In the genomic region with DNA sequence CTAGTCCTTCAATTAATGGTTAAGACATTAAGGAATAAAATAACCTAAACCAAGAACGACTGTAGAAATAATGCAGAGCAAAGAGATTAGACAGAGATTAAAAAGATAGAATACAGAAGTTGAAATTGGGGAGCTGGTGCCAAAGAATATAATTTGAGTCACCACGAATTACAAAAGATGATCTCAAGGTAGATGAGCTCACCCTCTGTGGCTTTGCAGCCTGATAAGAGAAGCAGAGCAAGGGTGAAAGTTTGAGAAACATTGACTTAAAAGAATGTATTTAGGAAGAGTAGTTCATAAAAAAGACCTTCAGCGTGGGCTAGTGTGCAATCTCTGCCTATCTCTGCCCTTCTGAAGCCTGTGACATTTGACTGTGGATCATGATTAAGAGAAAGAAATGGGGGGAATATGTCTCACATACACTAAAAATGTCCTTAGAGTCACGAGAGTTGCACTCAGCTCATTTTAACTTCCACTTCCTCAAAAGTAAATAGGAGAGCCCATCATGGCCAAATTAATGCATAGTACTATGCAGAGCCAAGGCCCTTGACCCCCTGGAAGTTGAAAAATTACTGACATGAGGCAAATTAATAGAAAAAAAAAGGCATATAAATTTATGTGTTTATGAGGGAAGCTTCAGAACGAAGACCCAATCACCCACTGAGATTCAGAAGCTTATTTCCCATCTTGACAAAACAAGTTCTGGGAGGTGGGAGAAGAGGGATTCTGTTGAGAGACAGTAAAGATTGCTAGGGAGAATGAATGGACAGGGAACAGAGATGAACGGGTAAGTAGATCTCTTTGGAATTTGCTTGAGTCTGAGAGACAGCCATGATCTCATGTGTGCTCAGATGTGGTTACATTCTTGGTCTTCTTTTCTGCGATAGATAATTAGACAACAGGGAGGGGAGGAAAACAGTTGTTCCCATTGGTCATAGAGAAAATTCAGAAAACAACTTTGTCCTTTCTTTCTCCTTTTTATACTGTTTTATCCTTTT, we compare ENCODE assay signal across 20 cellular contexts.
DNase-seq lines count a peak whose midpoint lies in the region; ATAC-seq, FAIRE-seq and TF ChIP-seq lines count a peak whose summit lies in the region.
"Had no signal": no experiment of that assay in that cellular context is flagged by ENCODE, and none has a peak within 500 bp of the region (broad histone marks: within the 10 kb centered on the region; RNA-seq: fewer than 3 reads in every experiment).

No MANE protein-coding gene starts in this region.

- H2AFZ ChIP-seq in neuron (ENCODE audit: low read depth, low read length): peak overlapping the region; percentile 15
- H2AFZ ChIP-seq: neural progenitor cell had no signal

- H3K9me3 ChIP-seq in neuron (ENCODE audit: low read length): no peaks in the 10 kb centered on the region
- H3K9me3 ChIP-seq: adrenal gland, BE2C, suprapubic skin had no signal

- no peak for TF ChIP-seq CTCF in brain microvascular endothelial cell (IDR thresholded peaks at IDR 0.05; ENCODE audit: low read depth, low read length, missing control alignments)

- ATAC-seq in GM19023 (IDR thresholded peaks at IDR 0.05; ENCODE audit: unreplicated experiment): no peak
- ATAC-seq in naive thymus-derived CD8-positive, alpha-beta T cell: no peak
- ATAC-seq: activated CD4-positive, alpha-beta T cell treated with anti-CD3 and anti-CD28 coated beads for 36 hours had no signal

- FAIRE-seq in RCC 7860 (lab: Jason Lieb, UNC): peak; percentile 93

- no peaks in the 10 kb centered on the region for H3K4me1 Mint-ChIP-seq in naive thymus-derived CD8-positive, alpha-beta T cell
- H3K4me1 Mint-ChIP-seq: activated CD4-positive, alpha-beta T cell treated with anti-CD3 and anti-CD28 coated beads for 36 hours had no signal

- in situ Hi-C loops in brain microvascular endothelial cell (cut with HindIII; ENCODE audit: low pct_ligation_motif_present, low sequenced_read_pairs): no loop called here

- H3K27ac ChIP-seq in brain microvascular endothelial cell: peak overlapping the region; percentile 44
- H3K27ac ChIP-seq: adrenal gland, neural progenitor cell, suprapubic skin had no signal

- POLR2A ChIA-PET in naive thymus-derived CD8-positive, alpha-beta T cell (lab: Charles Lee): interaction anchor here (0.7 kb wide), 1 partner anchor 561 kb away, joined by 3 read pairs; no protein-coding TSS in a partner anchor

- no peak overlapping the region for H3K27ac Mint-ChIP-seq in naive thymus-derived CD8-positive, alpha-beta T cell
- H3K27ac Mint-ChIP-seq: activated CD4-positive, alpha-beta T cell treated with anti-CD3 and anti-CD28 coated beads for 36 hours; neural progenitor cell had no signal

- H3K4me3 ChIP-seq in brain microvascular endothelial cell (ENCODE audit: low read depth, low read length): no peak overlapping the region
- H3K4me3 ChIP-seq in neuron (ENCODE audit: low read length): no peak overlapping the region
- H3K4me3 ChIP-seq: adrenal gland, neural progenitor cell, suprapubic skin had no signal

- H3K9me3 Mint-ChIP-seq in naive thymus-derived CD8-positive, alpha-beta T cell: peaks cover 0 to 19% (median 11%) of the 10 kb centered on the region in 9 donors

- no peaks in the 10 kb centered on the region for H3K27me3 Mint-ChIP-seq in naive thymus-derived CD8-positive, alpha-beta T cell
- H3K27me3 Mint-ChIP-seq: activated CD4-positive, alpha-beta T cell treated with anti-CD3 and anti-CD28 coated beads for 36 hours had no signal

- H3K4me3 Mint-ChIP-seq in naive thymus-derived CD8-positive, alpha-beta T cell: no peak overlapping the region
- H3K4me3 Mint-ChIP-seq: activated CD4-positive, alpha-beta T cell treated with anti-CD3 and anti-CD28 coated beads for 36 hours; neural progenitor cell had no signal

- H3K27me3 ChIP-seq in brain microvascular endothelial cell (replicated peaks): no peaks in the 10 kb centered on the region
- no peaks in the 10 kb centered on the region for H3K27me3 ChIP-seq in neuron (ENCODE audit: insufficient read depth, low read length)
- H3K27me3 ChIP-seq: adrenal gland, BE2C, neural progenitor cell, suprapubic skin had no signal

- H3K36me3 ChIP-seq in brain microvascular endothelial cell (replicated peaks) (no peaks in the 10 kb centered on the region), neuron (ENCODE audit: insufficient read depth, low read length) (no peaks in the 10 kb centered on the region)
- H3K36me3 ChIP-seq: adrenal gland, BE2C, neural progenitor cell, suprapubic skin had no signal

- H3K36me3 Mint-ChIP-seq in naive thymus-derived CD8-positive, alpha-beta T cell: no peaks in the 10 kb centered on the region
- H3K36me3 Mint-ChIP-seq: neural progenitor cell had no signal

- DNase-seq in HT1080 (ENCODE audit: low read depth) (peak; percentile 40), RCC 7860 (ENCODE audit: low spot score) (peak; percentile 75), brain microvascular endothelial cell (peak; percentile 74), cerebellum (ENCODE audit: low spot score) (no peak)
- no peak for DNase-seq in naive thymus-derived CD8-positive, alpha-beta T cell
- DNase-seq: activated CD4-positive, alpha-beta T cell treated with anti-CD3 and anti-CD28 coated beads for 36 hours; BE2C; Calu3; cerebellar nuclear complex; NCI-H1694; NCI-H345; NK-92 treated with Interleukin-12 subunit alpha and Interleukin-12 subunit beta, amount 100 ng/mL, for 24 hours; SHP77; stimulated activated CD4-positive, alpha-beta T cell treated with anti-CD3 and anti-CD28 coated beads, Interleukin-12 subunit alpha, Interleukin-12 subunit beta, amount 100 ng/mL, for 4 hours; T-helper 2 cell had no signal

- H3K4me1 ChIP-seq in neuron (ENCODE audit: insufficient read depth, low read length): no peaks in the 10 kb centered on the region
- H3K4me1 ChIP-seq: adrenal gland, BE2C, neural progenitor cell, suprapubic skin had no signal

Comparison
In these comparisons a context has a peak if more than half of its experiments do, and no peak if none do; other contexts are left out.
1. DNase-seq: peak in HT1080 (single experiment), RCC 7860 (single experiment) and brain microvascular endothelial cell (single experiment); none in cerebellum (single experiment) and naive thymus-derived CD8-positive, alpha-beta T cell (0 of 10).